In the genomic region with DNA sequence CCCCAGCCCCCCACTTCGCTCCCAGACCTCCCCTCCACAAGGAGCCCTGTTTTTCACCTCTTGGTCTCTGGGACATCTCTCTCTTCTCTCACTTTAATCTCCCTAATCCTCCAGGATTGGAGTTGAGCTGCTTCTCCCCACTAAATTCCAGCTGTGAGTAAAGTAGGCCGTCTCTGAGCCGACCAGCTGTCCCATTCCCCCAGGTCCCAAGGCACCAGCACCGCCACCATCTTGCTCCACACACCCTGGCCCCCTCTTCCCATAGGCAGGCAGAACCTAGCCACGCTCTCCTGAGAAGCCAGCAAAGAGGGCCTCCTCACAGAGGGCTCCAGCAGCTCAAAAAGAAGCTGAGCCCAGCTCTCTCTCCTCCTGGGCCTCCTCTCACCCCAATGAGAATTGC, we compare ENCODE assay signal across 10 cellular contexts. TPM values are rescaled to one million over a fixed set of nuclear protein-coding genes. Genes with fewer than 3 reads are reported as not detected.
A peak's percentile ranks its signal among the peaks of the same experiment; 100 is the strongest.
DNase-seq lines count a peak whose midpoint lies in the region; ATAC-seq, FAIRE-seq and TF ChIP-seq lines count a peak whose summit lies in the region.
"Had no signal": no experiment of that assay in that cellular context is flagged by ENCODE, and none has a peak within 500 bp of the region (broad histone marks: within the 10 kb centered on the region; RNA-seq: fewer than 3 reads in every experiment).

No MANE protein-coding gene starts in this region.

- no peak for TF ChIP-seq RAD21 in SK-N-SH (IDR thresholded peaks at IDR 0.05; ENCODE audit: low read length)

- peaks cover 1% of the 10 kb centered on the region for H3K27me3 Mint-ChIP-seq in activated CD4-positive, alpha-beta memory T cell treated with anti-CD3 and anti-CD28 coated beads for 36 hours

- H3K9me3 ChIP-seq in SK-N-SH (no peaks in the 10 kb centered on the region), right cardiac atrium (ENCODE audit: control insufficient read depth, low read length) (no peaks in the 10 kb centered on the region)
- H3K9me3 ChIP-seq: Peyer's patch had no signal

- H3K79me2 ChIP-seq in SK-N-SH (ENCODE audit: insufficient read depth), result peaks cover 44% of the 10 kb centered on the region

- CTCF ChIA-PET in SK-N-SH (lab: Yijun Ruan, JAX), result interaction anchor here (0.6 to 4.3 kb wide), 3 partner anchors 13 to 94 kb away, joined by 3 to 44 read pairs (median 26); partner anchors contain the start of genes DVL2 and PHF23
- CTCF ChIA-PET in activated CD4-positive, alpha-beta memory T cell treated with anti-CD3 and anti-CD28 coated beads for 36 hours (lab: Charles Lee), result interaction anchor here (0.9 to 4.2 kb wide), 5 partner anchors 14 to 173 kb away, joined by 3 to 48 read pairs (median 19); partner anchors contain the start of genes GABARAP and PHF23

- no peaks in the 10 kb centered on the region for H3K9me2 ChIP-seq in SK-N-SH

- no peak for TF ChIP-seq CTCF in SK-N-SH (IDR thresholded peaks at IDR 0.05)

- H3K27ac ChIP-seq in SK-N-SH (ENCODE audit: low read depth in 2 of 2, low read length in 1 of 2) (peak overlapping the region in 1 of 2 experiments; percentile 76; a peak in 1 of 4 replicates), right cardiac atrium (ENCODE audit: low read length) (peak overlapping the region; percentile 83)

- no peak for TF ChIP-seq POLR2A in GM12892 (IDR thresholded peaks at IDR 0.05; ENCODE audit: low read depth, low read length)

- TF ChIP-seq EP300 in SK-N-SH (IDR thresholded peaks at IDR 0.05; ENCODE audit: borderline replicate concordance in 1 of 2, low read depth in 1 of 2, low read length in 1 of 2), result no peak

- POLR2A ChIA-PET in SK-N-SH (lab: Yijun Ruan, JAX), result interaction anchor here (1.2 to 1.5 kb wide), 2 partner anchors 14 to 15 kb away, joined by 3 to 10 read pairs; partner anchors contain the start of gene DVL2
- POLR2A ChIA-PET in activated CD4-positive, alpha-beta memory T cell treated with anti-CD3 and anti-CD28 coated beads for 36 hours (lab: Charles Lee), result interaction anchor here (1.5 to 3.2 kb wide), 4 partner anchors 11 to 173 kb away, joined by 4 to 19 read pairs (median 5); partner anchors contain the start of genes GABARAP and PHF23

- H4K20me1 ChIP-seq in SK-N-SH (ENCODE audit: insufficient read depth), result peaks cover 7% of the 10 kb centered on the region

- no peak overlapping the region; the same call in 1 of the 2 replicates for H2AFZ ChIP-seq in SK-N-SH (ENCODE audit: low read depth)

- ATAC-seq in SK-N-SH treated with all-trans-retinoic acid at 6 μM for 48 hours, result no peak
- no peak for ATAC-seq in right cardiac atrium
- no peak for ATAC-seq in stimulated activated effector memory CD8-positive, alpha-beta T cell treated with anti-CD3 and anti-CD28 coated beads, Interleukin-12 subunit alpha, Interleukin-12 subunit beta, amount 100 ng/mL, for 72 hours
- no peak for ATAC-seq in GM21529 (IDR thresholded peaks at IDR 0.05; ENCODE audit: unreplicated experiment)
- no peak for ATAC-seq in GM21825 (IDR thresholded peaks at IDR 0.05; ENCODE audit: unreplicated experiment)

- no peak overlapping the region for H3K9ac ChIP-seq in SK-N-SH

- DNase-seq in SK-N-SH (no peak), right cardiac atrium (peak in 2 of 3 donors; percentile 12 to 32), GM12892 (ENCODE audit: insufficient read length) (no peak)
- no peak for DNase-seq in activated CD4-positive, alpha-beta memory T cell treated with anti-CD3 and anti-CD28 coated beads for 36 hours
- no peak for DNase-seq in stimulated activated effector memory CD8-positive, alpha-beta T cell treated with anti-CD3 and anti-CD28 coated beads, Interleukin-12 subunit alpha, Interleukin-12 subunit beta, amount 100 ng/mL, for 72 hours (ENCODE audit: low spot score in 2 of 2)
- DNase-seq: ACHN had no signal

- H3K4me2 ChIP-seq in SK-N-SH, result 0 out of 2 replicates have a peak overlapping the region, but pooled peaks have one; percentile 100

- H3K4me3 ChIP-seq in SK-N-SH (ENCODE audit: low read depth in 2 of 2, low read length in 1 of 2) (no peak overlapping the region), right cardiac atrium (ENCODE audit: low read length) (no peak overlapping the region)

- WGBS in SK-N-SH (ENCODE audit: low lambda C conversion rate), result 75% methylated on average over 5 of the region's 5 CpGs
- WGBS in right cardiac atrium, result 59% methylated on average over 5 of the region's 5 CpGs

- H3K4me3 Mint-ChIP-seq in activated CD4-positive, alpha-beta memory T cell treated with anti-CD3 and anti-CD28 coated beads for 36 hours, result no peak overlapping the region
- H3K4me3 Mint-ChIP-seq in stimulated activated effector memory CD8-positive, alpha-beta T cell treated with anti-CD3 and anti-CD28 coated beads, Interleukin-12 subunit alpha, Interleukin-12 subunit beta, amount 100 ng/mL, for 72 hours, result peak overlapping the region; percentile 95

- peaks cover 21% of the 10 kb centered on the region for H3K36me3 Mint-ChIP-seq in activated CD4-positive, alpha-beta memory T cell treated with anti-CD3 and anti-CD28 coated beads for 36 hours
- peaks cover 71% of the 10 kb centered on the region for H3K36me3 Mint-ChIP-seq in stimulated activated effector memory CD8-positive, alpha-beta T cell treated with anti-CD3 and anti-CD28 coated beads, Interleukin-12 subunit alpha, Interleukin-12 subunit beta, amount 100 ng/mL, for 72 hours

- peaks cover 61% of the 10 kb centered on the region for H3K4me1 Mint-ChIP-seq in activated CD4-positive, alpha-beta memory T cell treated with anti-CD3 and anti-CD28 coated beads for 36 hours (ENCODE audit: low read depth)
- H3K4me1 Mint-ChIP-seq in stimulated activated effector memory CD8-positive, alpha-beta T cell treated with anti-CD3 and anti-CD28 coated beads, Interleukin-12 subunit alpha, Interleukin-12 subunit beta, amount 100 ng/mL, for 72 hours, result peaks cover 69% of the 10 kb centered on the region

- peaks cover 20 to 60% of the 10 kb centered on the region in 2 experiments; a peak in 3 of 4 replicates for H3K4me1 ChIP-seq in SK-N-SH (ENCODE audit: control insufficient read depth in 1 of 2, insufficient read depth in 2 of 2, low read depth in 1 of 2, low read length in 1 of 2)
- peaks cover 2% of the 10 kb centered on the region for H3K4me1 ChIP-seq in right cardiac atrium (ENCODE audit: control insufficient read depth, insufficient read depth, low read length)

- H3F3A ChIP-seq in SK-N-SH (replicated peaks; ENCODE audit: insufficient read depth), result peaks cover 52% of the 10 kb centered on the region

- peak overlapping the region; percentile 92 for H3K27ac Mint-ChIP-seq in activated CD4-positive, alpha-beta memory T cell treated with anti-CD3 and anti-CD28 coated beads for 36 hours
- peak overlapping the region; percentile 98 for H3K27ac Mint-ChIP-seq in stimulated activated effector memory CD8-positive, alpha-beta T cell treated with anti-CD3 and anti-CD28 coated beads, Interleukin-12 subunit alpha, Interleukin-12 subunit beta, amount 100 ng/mL, for 72 hours

- no peak for FAIRE-seq in GM12892 (lab: Jason Lieb, UNC)

- H3K36me3 ChIP-seq in SK-N-SH (replicated peaks in 1 of 2; ENCODE audit: control insufficient read depth in 1 of 2, insufficient read depth in 2 of 2, low read length in 1 of 2), result peaks cover 18 to 22% of the 10 kb centered on the region in 2 experiments

- H3K9me3 Mint-ChIP-seq in activated CD4-positive, alpha-beta memory T cell treated with anti-CD3 and anti-CD28 coated beads for 36 hours, result no peaks in the 10 kb centered on the region
- no peaks in the 10 kb centered on the region for H3K9me3 Mint-ChIP-seq in stimulated activated effector memory CD8-positive, alpha-beta T cell treated with anti-CD3 and anti-CD28 coated beads, Interleukin-12 subunit alpha, Interleukin-12 subunit beta, amount 100 ng/mL, for 72 hours

- H3K27me3 ChIP-seq in SK-N-SH (ENCODE audit: insufficient read depth) (no peaks in the 10 kb centered on the region), right cardiac atrium (ENCODE audit: control insufficient read depth, insufficient read depth) (no peaks in the 10 kb centered on the region)
- H3K27me3 ChIP-seq: Peyer's patch had no signal

- intact Hi-C loops in activated CD4-positive, alpha-beta memory T cell treated with anti-CD3 and anti-CD28 coated beads for 36 hours (cut with micrococcal nuclease), result no loop called here
- intact Hi-C loops in right cardiac atrium (cut with DNase I), result no loop called here

RNA-seq across cellular contexts. Expression of gene DLG4, which starts 0.9 kb away (rescaled TPM):
- polyA plus RNA-seq in SK-N-SH (2012; rRNA removed), result 22.1 and 30.5 TPM in 2 replicates
- polyA plus RNA-seq in SK-N-SH (2012; cell fraction: cytosol; rRNA removed), result 14.0 and 19.9 TPM in 2 replicates
- polyA plus RNA-seq in SK-N-SH (2012; cell fraction: nucleus; rRNA removed), result 74.2 and 83.3 TPM in 2 replicates
- total RNA-seq in activated CD4-positive, alpha-beta memory T cell treated with anti-CD3 and anti-CD28 coated beads for 36 hours, result 1 to 10 TPM; 7.9 to 8.4 TPM
- 10 to 100 TPM; 28.7 to 36.2 (median 31.5) TPM for total RNA-seq in right cardiac atrium
- 23.3 TPM for polyA plus RNA-seq in right cardiac atrium
- 2.1 TPM for polyA plus RNA-seq in GM12892 (2012; ENCODE audit: missing spikeins)

RNA-seq across cellular contexts. Expression of gene ACADVL, which starts 1.0 kb away (rescaled TPM):
- polyA plus RNA-seq in SK-N-SH (2012; rRNA removed) (635 and 796 TPM in 2 replicates), right cardiac atrium (1,142 TPM)
- 137 and 176 TPM in 2 replicates for polyA plus RNA-seq in SK-N-SH (2012; cell fraction: cytosol; rRNA removed)
- 6,138 and 6,607 TPM in 2 replicates for polyA plus RNA-seq in SK-N-SH (2012; cell fraction: nucleus; rRNA removed)
- 100 to 1,000 TPM; 332 to 340 TPM for total RNA-seq in activated CD4-positive, alpha-beta memory T cell treated with anti-CD3 and anti-CD28 coated beads for 36 hours
- total RNA-seq in right cardiac atrium, result 1,000 to 10,000 TPM in 3 of 4 donors, 100 to 1,000 TPM in 1; 896 to 1,154 (median 1,049) TPM
- polyA plus RNA-seq in GM12892 (2012; ENCODE audit: missing spikeins), result 223 TPM

RNA-seq across cellular contexts. Expression of gene DVL2, which starts 15.5 kb away (rescaled TPM):
- 6.9 and 8.3 TPM in 2 replicates for polyA plus RNA-seq in SK-N-SH (2012; rRNA removed)
- 4.9 and 7.1 TPM in 2 replicates for polyA plus RNA-seq in SK-N-SH (2012; cell fraction: cytosol; rRNA removed)
- 17.8 and 26.4 TPM in 2 replicates for polyA plus RNA-seq in SK-N-SH (2012; cell fraction: nucleus; rRNA removed)
- total RNA-seq in activated CD4-positive, alpha-beta memory T cell treated with anti-CD3 and anti-CD28 coated beads for 36 hours, result 10 to 100 TPM; 44.7 to 48.2 TPM
- total RNA-seq in right cardiac atrium, result 10 to 100 TPM; 20.0 to 26.1 (median 23.4) TPM
- polyA plus RNA-seq in right cardiac atrium, result 14.6 TPM
- polyA plus RNA-seq in GM12892 (2012; ENCODE audit: missing spikeins), result 29.3 TPM

RNA-seq across cellular contexts. Expression of gene PHF23, which starts 20.5 kb away (rescaled TPM):
- polyA plus RNA-seq in SK-N-SH (2012; rRNA removed) (53.3 and 58.5 TPM in 2 replicates), right cardiac atrium (18.8 TPM)
- polyA plus RNA-seq in SK-N-SH (2012; cell fraction: cytosol; rRNA removed), result 47.9 and 57.2 TPM in 2 replicates
- polyA plus RNA-seq in SK-N-SH (2012; cell fraction: nucleus; rRNA removed), result 45.2 and 50.5 TPM in 2 replicates
- total RNA-seq in activated CD4-positive, alpha-beta memory T cell treated with anti-CD3 and anti-CD28 coated beads for 36 hours, result 10 to 100 TPM; 24.0 to 28.7 TPM
- 10 to 100 TPM; 22.2 to 30.4 (median 24.5) TPM for total RNA-seq in right cardiac atrium
- 20.0 TPM for polyA plus RNA-seq in GM12892 (2012; ENCODE audit: missing spikeins)

RNA-seq across cellular contexts. Expression of gene GABARAP, which starts 23.5 kb away (rescaled TPM):
- 585 and 637 TPM in 2 replicates for polyA plus RNA-seq in SK-N-SH (2012; rRNA removed)
- polyA plus RNA-seq in SK-N-SH (2012; cell fraction: cytosol; rRNA removed), result 741 and 785 TPM in 2 replicates
- 215 and 225 TPM in 2 replicates for polyA plus RNA-seq in SK-N-SH (2012; cell fraction: nucleus; rRNA removed)
- total RNA-seq in activated CD4-positive, alpha-beta memory T cell treated with anti-CD3 and anti-CD28 coated beads for 36 hours, result 100 to 1,000 TPM; 188 to 199 TPM
- 100 to 1,000 TPM; 492 to 540 (median 522) TPM for total RNA-seq in right cardiac atrium
- 741 TPM for polyA plus RNA-seq in right cardiac atrium
- 238 TPM for polyA plus RNA-seq in GM12892 (2012; ENCODE audit: missing spikeins)

Comparison
In these comparisons a context has a peak if more than half of its experiments do, and no peak if none do; other contexts are left out.
1. DNase-seq: peak in right cardiac atrium (2 of 3); none in SK-N-SH (single experiment), activated CD4-positive, alpha-beta memory T cell treated with anti-CD3 and anti-CD28 coated beads for 36 hours (single experiment), stimulated activated effector memory CD8-positive, alpha-beta T cell treated with anti-CD3 and anti-CD28 coated beads, Interleukin-12 subunit alpha, Interleukin-12 subunit beta, amount 100 ng/mL, for 72 hours (0 of 2) and GM12892 (single experiment).